Comparison of ENCODE assay signal across 5 cellular contexts in genomic region chr1:39777896-39778295, GRCh38. TPM values are rescaled to one million over a fixed set of nuclear protein-coding genes. Genes with fewer than 3 reads are reported as not detected.
"Had no signal": no experiment of that assay in that cellular context is flagged by ENCODE, and none has a peak within 500 bp of the region (broad histone marks: within the 10 kb centered on the region; RNA-seq: fewer than 3 reads in every experiment).

No MANE protein-coding gene starts in this region.

RNA-seq across cellular contexts. Expression of gene OXCT2, which starts 6.7 kb away (rescaled TPM):
- total RNA-seq: chondrocyte, left lobe of liver had no signal
- polyA plus RNA-seq: keratinocyte had no signal

RNA-seq across cellular contexts. Expression of gene BMP8B, which starts 10.8 kb away (rescaled TPM):
- total RNA-seq: glomerular endothelial cell, mammary epithelial cell had no signal
